18 cellular contexts compared by ENCODE assay signal in the genomic region with DNA sequence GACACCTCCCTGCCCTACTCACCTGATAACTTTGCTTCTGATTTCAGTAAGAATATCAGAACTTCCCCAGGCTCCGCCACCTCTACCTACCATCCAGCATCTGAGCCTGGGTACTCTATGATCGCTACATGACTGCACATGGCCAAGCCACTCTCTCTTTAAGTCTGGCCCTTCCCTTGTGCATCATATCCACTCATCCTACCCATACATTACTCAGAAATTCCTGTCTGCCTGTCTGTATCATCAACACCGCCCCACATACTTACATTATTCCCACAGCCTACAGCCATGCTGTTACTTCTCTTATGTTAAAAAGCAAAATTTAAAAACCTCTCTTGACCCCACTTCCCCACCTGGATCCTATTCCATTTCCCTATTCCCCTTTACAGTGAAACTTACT.
DNase-seq lines count a peak whose midpoint lies in the region; ATAC-seq, FAIRE-seq and TF ChIP-seq lines count a peak whose summit lies in the region.
"Had no signal": no experiment of that assay in that cellular context is flagged by ENCODE, and none has a peak within 500 bp of the region (broad histone marks: within the 10 kb centered on the region; RNA-seq: fewer than 3 reads in every experiment).

No MANE protein-coding gene starts in this region.

- H3K4me2 ChIP-seq in IMR-90 (ENCODE audit: low read depth, low read length): no peak overlapping the region
- H3K4me2 ChIP-seq in mesendoderm (ENCODE audit: low read length): no peak overlapping the region

- H3K36me3 ChIP-seq in IMR-90 (ENCODE audit: control insufficient read depth, insufficient read depth, low read length): no peaks in the 10 kb centered on the region
- no peaks in the 10 kb centered on the region for H3K36me3 ChIP-seq in bronchial epithelial cell (ENCODE audit: control insufficient read depth, insufficient read depth, low read length)
- H3K36me3 ChIP-seq in mesendoderm (ENCODE audit: control insufficient read depth, insufficient read depth, low read length): no peaks in the 10 kb centered on the region
- no peaks in the 10 kb centered on the region for H3K36me3 ChIP-seq in SJCRH30

- H2BK120ac ChIP-seq in IMR-90 (ENCODE audit: low read depth, low read length) (no peak overlapping the region), mesendoderm (ENCODE audit: low read depth, low read length) (no peak overlapping the region)

- CTCF ChIA-PET in IMR-90 (lab: Yijun Ruan, JAX): no interaction called here

- no peak overlapping the region for H3K23ac ChIP-seq in IMR-90 (ENCODE audit: low read depth, low read length)
- H3K23ac ChIP-seq in mesendoderm (ENCODE audit: low read length): no peak overlapping the region

- H3K4me1 ChIP-seq in IMR-90 (ENCODE audit: control insufficient read depth, insufficient read depth, low read length) (no peaks in the 10 kb centered on the region), mesendoderm (ENCODE audit: control insufficient read depth, low read depth, low read length) (peaks cover 5% of the 10 kb centered on the region), SJCRH30 (no peaks in the 10 kb centered on the region)

- H3K27me3 ChIP-seq in IMR-90 (ENCODE audit: control insufficient read depth, insufficient read depth, low read length) (no peaks in the 10 kb centered on the region), bronchial epithelial cell (ENCODE audit: control insufficient read depth, insufficient read depth, low read length) (no peaks in the 10 kb centered on the region), mesendoderm (ENCODE audit: insufficient read depth, low read length, poor library complexity) (no peaks in the 10 kb centered on the region), SJCRH30 (no peaks in the 10 kb centered on the region)

- no peak overlapping the region for H2BK20ac ChIP-seq in IMR-90 (ENCODE audit: low read depth, low read length)

- in situ Hi-C loops in IMR-90 (cut with MboI; ENCODE audit: low sequenced_read_pairs): no loop called here

- H3K18ac ChIP-seq in IMR-90 (ENCODE audit: low read depth, low read length) (no peak overlapping the region), mesendoderm (ENCODE audit: low read length) (no peak overlapping the region)

- H2BK15ac ChIP-seq in IMR-90 (ENCODE audit: low read depth, low read length) (no peak overlapping the region), mesendoderm (replicated peaks; ENCODE audit: low read depth) (no peak overlapping the region)

- H3K27ac ChIP-seq in IMR-90 (ENCODE audit: insufficient read depth, low read length): no peak overlapping the region
- H3K27ac ChIP-seq in mesendoderm (ENCODE audit: low read depth, low read length): no peak overlapping the region
- H3K27ac ChIP-seq in SJCRH30: no peak overlapping the region

- no peak overlapping the region for H3K56ac ChIP-seq in IMR-90 (ENCODE audit: extremely low read depth, insufficient read depth, low read length)
- H3K56ac ChIP-seq in mesendoderm (ENCODE audit: low read length): no peak overlapping the region

- no peaks in the 10 kb centered on the region for H3K9me3 ChIP-seq in IMR-90 (ENCODE audit: control insufficient read depth, insufficient read depth, low read length)
- H3K9me3 ChIP-seq in SJCRH30 (replicated peaks): no peaks in the 10 kb centered on the region

- H2BK5ac ChIP-seq in IMR-90 (ENCODE audit: low read depth, low read length, poor library complexity, severe bottlenecking) (no peak overlapping the region), mesendoderm (ENCODE audit: low read length) (no peak overlapping the region)

- H3K4ac ChIP-seq in IMR-90 (ENCODE audit: low read depth, low read length) (no peak overlapping the region), mesendoderm (ENCODE audit: low read depth, low read length) (no peak overlapping the region)

- dilution Hi-C loops in IMR-90 (cut with HindIII; ENCODE audit: low sequenced_read_pairs, unreplicated experiment): no loop called here

- H4K8ac ChIP-seq in IMR-90 (ENCODE audit: low read depth in 2 of 2, low read length in 2 of 2) (no peak overlapping the region), mesendoderm (ENCODE audit: low read depth, low read length) (no peak overlapping the region)

- H2AK5ac ChIP-seq in IMR-90 (ENCODE audit: low read depth, low read length) (no peak overlapping the region), mesendoderm (ENCODE audit: low read length) (peak overlapping the region; percentile 61)

- H3K4me3 ChIP-seq in IMR-90 (ENCODE audit: insufficient read depth, low read depth, low read length) (no peak overlapping the region), bronchial epithelial cell (ENCODE audit: low read depth, low read length) (no peak overlapping the region), mesendoderm (ENCODE audit: low read length) (no peak overlapping the region), SJCRH30 (no peak overlapping the region)

- TF ChIP-seq CTCF in IMR-90 (conservative IDR thresholded peaks at IDR 0.05; ENCODE audit: low read depth, low read length) (no peak), bronchial epithelial cell (IDR thresholded peaks at IDR 0.05; ENCODE audit: insufficient read depth, low read length, severe bottlenecking) (no peak)

- POLR2A ChIA-PET in IMR-90 (lab: Charles Lee; ENCODE audit: unreplicated experiment): no interaction called here

- H4K5ac ChIP-seq in IMR-90 (ENCODE audit: low read depth, low read length) (no peak overlapping the region), mesendoderm (ENCODE audit: low read length) (no peak overlapping the region)

- no peaks in the 10 kb centered on the region for H3K9me1 ChIP-seq in IMR-90 (ENCODE audit: insufficient read depth, low read length)

- no peak overlapping the region for H2AK9ac ChIP-seq in IMR-90 (replicated peaks; ENCODE audit: low read depth, low read length, poor library complexity)

- WGBS in IMR-90 (ENCODE audit: extremely low coverage in 2 of 2, insufficient read length in 1 of 2), 2 experiments: 82% methylated on average over 2 of the region's 3 CpGs; no CpG with 5 or more reads in 1 of the 2 experiments
- no CpG with 5 or more reads among the region's 3 CpGs for WGBS in mesendoderm (ENCODE audit: extremely low coverage, insufficient coverage, low lambda C conversion rate)

- H3K79me1 ChIP-seq in IMR-90 (ENCODE audit: low read depth in 1 of 2, low read length in 2 of 2): peaks cover 0 to 6% of the 10 kb centered on the region in 2 experiments; a peak in 1 of 4 replicates
- H3K79me1 ChIP-seq in mesendoderm (ENCODE audit: low read length): no peaks in the 10 kb centered on the region

- no peak for TF ChIP-seq RAD21 in IMR-90 (IDR thresholded peaks at IDR 0.05; ENCODE audit: low read length)

- FAIRE-seq in bronchial epithelial cell (lab: Jason Lieb, UNC): no peak
- FAIRE-seq: D721Med, H54 had no signal

- H4K20me1 ChIP-seq in IMR-90 (ENCODE audit: insufficient read depth, low read length): no peaks in the 10 kb centered on the region

- DNase-seq in EH (ENCODE audit: low read depth): peak; percentile 50
- peak; percentile 24 for DNase-seq in IMR-90
- DNase-seq in bronchial epithelial cell (ENCODE audit: low read depth): peak; percentile 78
- no peak for DNase-seq in mesendoderm
- DNase-seq in SJCRH30: no peak
- DNase-seq in SKM-1 treated with dmso at 0.1 percent for 144 hours (lab: John Stamatoyannopoulos, UW; ENCODE audit: unreplicated experiment): no peak
- DNase-seq: C1 segment of cervical spinal cord, Karpas-422, NCI-H1048, NCI-H1436, NCI-H1930, NCI-H446, NCI-H748 treated with DMSO at 0.1 percent for 48 hours, SIG-M5 had no signal

- no peak overlapping the region for H4K91ac ChIP-seq in IMR-90 (ENCODE audit: insufficient read depth, low read depth, low read length)

- H3K9ac ChIP-seq in IMR-90 (ENCODE audit: low read depth, low read length) (no peak overlapping the region), mesendoderm (ENCODE audit: low read length) (no peak overlapping the region)

- BruUV-seq in IMR-90 (replicated peaks; lab: Mats Ljungman, UMichigan): no TSS peak

- no peak for TF ChIP-seq POLR2A in IMR-90 (IDR thresholded peaks at IDR 0.05; ENCODE audit: low read depth, low read length)

- no peaks in the 10 kb centered on the region for H3K79me2 ChIP-seq in mesendoderm (ENCODE audit: control insufficient read depth, insufficient read depth, low read length)

- no peak overlapping the region for H3K14ac ChIP-seq in IMR-90 (replicated peaks; ENCODE audit: low read depth, low read length)

- no peak overlapping the region for H2AFZ ChIP-seq in IMR-90 (replicated peaks; ENCODE audit: low read length, poor library complexity)

- ATAC-seq in IMR-90 (ENCODE audit: low read depth): no peak; the same call in 1 of the 2 replicates
- no peak for ATAC-seq in HG03565 (IDR thresholded peaks at IDR 0.05; ENCODE audit: unreplicated experiment)
- no peak for ATAC-seq in HG03025 (IDR thresholded peaks at IDR 0.05; ENCODE audit: low FRiP score, unreplicated experiment)

- intact Hi-C loops in IMR-90 (cut with micrococcal nuclease): no loop called here

TF ChIP-seq in IMR-90, 13 proteins besides CTCF, POLR2A, EP300 and RAD21:
- TF ChIP-seq CEBPB (IDR thresholded peaks at IDR 0.05; ENCODE audit: low read depth, low read length) (no peak), BHLHE40 (IDR thresholded peaks at IDR 0.05; ENCODE audit: low read depth, low read length) (no peak), CHD1 (IDR thresholded peaks at IDR 0.05; ENCODE audit: low read depth, low read length) (no peak), FOS (IDR thresholded peaks at IDR 0.05; ENCODE audit: low read depth, low read length) (no peak), MAZ (IDR thresholded peaks at IDR 0.05; ENCODE audit: borderline replicate concordance, low read depth, low read length) (no peak), SMC3 (IDR thresholded peaks at IDR 0.05; ENCODE audit: low read depth, low read length) (no peak), RFX5 (IDR thresholded peaks at IDR 0.05; ENCODE audit: low read depth, low read length) (no peak)
- TF ChIP-seq, protein P1, sequence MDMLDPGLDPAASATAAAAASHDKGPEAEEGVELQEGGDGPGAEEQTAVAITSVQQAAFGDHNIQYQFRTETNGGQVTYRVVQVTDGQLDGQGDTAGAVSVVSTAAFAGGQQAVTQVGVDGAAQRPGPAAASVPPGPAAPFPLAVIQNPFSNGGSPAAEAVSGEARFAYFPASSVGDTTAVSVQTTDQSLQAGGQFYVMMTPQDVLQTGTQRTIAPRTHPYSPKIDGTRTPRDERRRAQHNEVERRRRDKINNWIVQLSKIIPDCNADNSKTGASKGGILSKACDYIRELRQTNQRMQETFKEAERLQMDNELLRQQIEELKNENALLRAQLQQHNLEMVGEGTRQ (IDR thresholded peaks at IDR 0.05; ENCODE audit: low read depth, low read length): no peak
- TF ChIP-seq, protein P2, sequence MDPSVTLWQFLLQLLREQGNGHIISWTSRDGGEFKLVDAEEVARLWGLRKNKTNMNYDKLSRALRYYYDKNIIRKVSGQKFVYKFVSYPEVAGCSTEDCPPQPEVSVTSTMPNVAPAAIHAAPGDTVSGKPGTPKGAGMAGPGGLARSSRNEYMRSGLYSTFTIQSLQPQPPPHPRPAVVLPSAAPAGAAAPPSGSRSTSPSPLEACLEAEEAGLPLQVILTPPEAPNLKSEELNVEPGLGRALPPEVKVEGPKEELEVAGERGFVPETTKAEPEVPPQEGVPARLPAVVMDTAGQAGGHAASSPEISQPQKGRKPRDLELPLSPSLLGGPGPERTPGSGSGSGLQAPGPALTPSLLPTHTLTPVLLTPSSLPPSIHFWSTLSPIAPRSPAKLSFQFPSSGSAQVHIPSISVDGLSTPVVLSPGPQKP (IDR thresholded peaks at IDR 0.05; ENCODE audit: borderline replicate concordance, low read depth, low read length): no peak

Comparison
In these comparisons a context has a peak if more than half of its experiments do, and no peak if none do; other contexts are left out.
1. DNase-seq: peak in EH (single experiment), IMR-90 (single experiment) and bronchial epithelial cell (single experiment); none in mesendoderm (single experiment), SJCRH30 (0 of 2) and SKM-1 treated with dmso at 0.1 percent for 144 hours (single experiment).